In the genomic region with DNA sequence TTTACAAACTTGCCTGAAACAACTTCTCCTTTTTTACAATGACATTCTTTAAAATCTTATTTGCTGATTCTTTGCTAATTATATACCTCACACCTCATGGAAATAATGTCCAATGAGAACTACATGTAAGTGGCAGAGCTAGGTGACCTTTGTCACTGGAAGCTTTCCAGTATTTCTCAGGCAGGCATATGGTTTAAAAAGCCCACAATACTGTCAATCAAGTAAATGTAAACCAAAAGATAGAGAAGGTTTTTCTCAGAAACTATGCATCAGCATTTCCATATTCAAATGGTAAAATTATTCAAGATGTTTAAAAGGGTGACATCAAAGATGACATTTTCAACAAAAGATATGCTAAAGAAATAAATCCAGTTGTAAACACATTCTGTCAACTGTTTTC, we compare ENCODE assay signal across 26 cellular contexts. TPM values are rescaled to one million over a fixed set of nuclear protein-coding genes. Genes with fewer than 3 reads are reported as not detected.
DNase-seq lines count a peak whose midpoint lies in the region; ATAC-seq, FAIRE-seq and TF ChIP-seq lines count a peak whose summit lies in the region.
"Had no signal": no experiment of that assay in that cellular context is flagged by ENCODE, and none has a peak within 500 bp of the region (broad histone marks: within the 10 kb centered on the region; RNA-seq: fewer than 3 reads in every experiment).

No MANE protein-coding gene starts in this region.

- H3K9me3 Mint-ChIP-seq in astrocyte (ENCODE audit: unreplicated experiment) = peaks cover 3% of the 10 kb centered on the region
- peaks cover 6 to 8% of the 10 kb centered on the region in 2 donors for H3K9me3 Mint-ChIP-seq in stimulated activated naive B cell treated with anti-CD40 and anti-IgM and Interleukin-4, amounts not matched to agents 10 μg/mL and 1 μg/mL and 100 μg/mL, for 72 hours

- no peak overlapping the region for H3K4me3 Mint-ChIP-seq in astrocyte (ENCODE audit: unreplicated experiment)
- H3K4me3 Mint-ChIP-seq in stimulated activated naive B cell treated with anti-CD40 and anti-IgM and Interleukin-4, amounts not matched to agents 10 μg/mL and 1 μg/mL and 100 μg/mL, for 72 hours = no peak overlapping the region
- H3K4me3 Mint-ChIP-seq: CD4-positive, CD25-positive, alpha-beta regulatory T cell had no signal

- no peaks in the 10 kb centered on the region for H3K36me3 ChIP-seq in SK-N-SH (replicated peaks in 1 of 2; ENCODE audit: control insufficient read depth in 1 of 2, insufficient read depth in 2 of 2, low read length in 1 of 2)
- no peaks in the 10 kb centered on the region for H3K36me3 ChIP-seq in OCI-LY7 (ENCODE audit: insufficient read depth, low read length)
- H3K36me3 ChIP-seq in astrocyte (ENCODE audit: insufficient read depth, low read length) = no peaks in the 10 kb centered on the region
- H3K36me3 ChIP-seq: BLaER1, SJCRH30 had no signal

- H3K27ac ChIP-seq in SK-N-SH (ENCODE audit: low read depth in 2 of 2, low read length in 1 of 2) = no peak overlapping the region
- H3K27ac ChIP-seq in OCI-LY7 (ENCODE audit: low read depth, low read length, poor library complexity, severe bottlenecking) = no peak overlapping the region
- H3K27ac ChIP-seq in astrocyte (ENCODE audit: low read depth, low read length) = no peak overlapping the region
- H3K27ac ChIP-seq: BLaER1, HL-60, KMS-11, SJCRH30 had no signal

- H3K9me2 ChIP-seq in SK-N-SH (no peaks in the 10 kb centered on the region), OCI-LY7 (ENCODE audit: insufficient read depth, low read length) (no peaks in the 10 kb centered on the region)

- H3K4me3 ChIP-seq in SK-N-SH (ENCODE audit: low read depth in 2 of 2, low read length in 1 of 2) (no peak overlapping the region), OCI-LY7 (ENCODE audit: low read depth, low read length, poor library complexity, severe bottlenecking) (no peak overlapping the region), astrocyte (ENCODE audit: insufficient read depth, low read depth, low read length) (no peak overlapping the region)
- H3K4me3 ChIP-seq: BLaER1, SJCRH30 had no signal

- no peaks in the 10 kb centered on the region for H4K20me1 ChIP-seq in SK-N-SH (ENCODE audit: insufficient read depth)
- H4K20me1 ChIP-seq in OCI-LY7 (ENCODE audit: insufficient read depth, low read length) = no peaks in the 10 kb centered on the region
- no peaks in the 10 kb centered on the region for H4K20me1 ChIP-seq in astrocyte (ENCODE audit: insufficient read depth, low read length)
- H4K20me1 ChIP-seq: BLaER1 had no signal

- intact Hi-C loops in OCI-LY7 (cut with micrococcal nuclease; ENCODE audit: unreplicated experiment) = no loop called here

- TF ChIP-seq EP300 in SK-N-SH (IDR thresholded peaks at IDR 0.05; ENCODE audit: borderline replicate concordance in 1 of 2, low read depth in 1 of 2, low read length in 1 of 2) = no peak

- H3K4me2 ChIP-seq in SK-N-SH (no peak overlapping the region), OCI-LY7 (ENCODE audit: low read length) (no peak overlapping the region), astrocyte (ENCODE audit: low read length) (no peak overlapping the region)
- H3K4me2 ChIP-seq: BLaER1, KMS-11 had no signal

- H3K36me3 Mint-ChIP-seq in astrocyte (ENCODE audit: low read depth, unreplicated experiment) = no peaks in the 10 kb centered on the region
- no peaks in the 10 kb centered on the region for H3K36me3 Mint-ChIP-seq in stimulated activated naive B cell treated with anti-CD40 and anti-IgM and Interleukin-4, amounts not matched to agents 10 μg/mL and 1 μg/mL and 100 μg/mL, for 72 hours
- H3K36me3 Mint-ChIP-seq: CD4-positive, CD25-positive, alpha-beta regulatory T cell had no signal

- no peak for TF ChIP-seq CTCF in SK-N-SH (IDR thresholded peaks at IDR 0.05)
- no peak for TF ChIP-seq CTCF in OCI-LY7 (conservative IDR thresholded peaks at IDR 0.05; ENCODE audit: low read length)
- TF ChIP-seq CTCF in astrocyte (IDR thresholded peaks at IDR 0.05; ENCODE audit: insufficient read depth, low read depth, low read length) = no peak

- BruUV-seq in OCI-LY7 (replicated peaks; lab: Mats Ljungman, UMichigan) = no TSS peak

- H3K9me3 ChIP-seq in SK-N-SH (0 out of 2 replicates have a peak, but pooled peaks cover 4% of the 10 kb centered on the region), OCI-LY7 (ENCODE audit: low read length) (no peaks in the 10 kb centered on the region; the same call in 1 of the 2 replicates), astrocyte (ENCODE audit: insufficient read depth, low read depth, low read length) (no peaks in the 10 kb centered on the region)
- H3K9me3 ChIP-seq: BLaER1, SJCRH30 had no signal

- no peak for FAIRE-seq in astrocyte (lab: Jason Lieb, UNC)
- FAIRE-seq: GM12891, H1, HepG2 had no signal

- H3K27ac Mint-ChIP-seq in astrocyte (ENCODE audit: unreplicated experiment) = peak overlapping the region; percentile 36
- H3K27ac Mint-ChIP-seq in stimulated activated naive B cell treated with anti-CD40 and anti-IgM and Interleukin-4, amounts not matched to agents 10 μg/mL and 1 μg/mL and 100 μg/mL, for 72 hours = no peak overlapping the region
- H3K27ac Mint-ChIP-seq: CD4-positive, CD25-positive, alpha-beta regulatory T cell had no signal

- no peaks in the 10 kb centered on the region for H3K27me3 ChIP-seq in SK-N-SH (ENCODE audit: insufficient read depth)
- H3K27me3 ChIP-seq in astrocyte (ENCODE audit: insufficient read depth, low read length) = no peaks in the 10 kb centered on the region
- H3K27me3 ChIP-seq: BLaER1, SJCRH30 had no signal

- TF ChIP-seq RAD21 in SK-N-SH (IDR thresholded peaks at IDR 0.05; ENCODE audit: low read length) = no peak

- DNase-seq in SK-N-SH = no peak
- DNase-seq in OCI-LY7 (ENCODE audit: low spot score) = no peak
- DNase-seq in astrocyte (ENCODE audit: low read depth) = no peak
- no peak for DNase-seq in stimulated activated naive B cell treated with anti-CD40 and anti-IgM and Interleukin-4, amounts not matched to agents 10 μg/mL and 1 μg/mL and 100 μg/mL, for 72 hours
- DNase-seq in AG08396 (ENCODE audit: low spot score) = no peak
- DNase-seq: 8988T; ACHN; CD4-positive, CD25-positive, alpha-beta regulatory T cell; GF-D8; HCEC 1CT; NCI-H2029; NCI-H446; NCI-H524 treated with DMSO at 0.1 percent for 48 hours; SJCRH30; T-helper 1 cell had no signal

- no peaks in the 10 kb centered on the region for H3K79me2 ChIP-seq in SK-N-SH (ENCODE audit: insufficient read depth)
- no peaks in the 10 kb centered on the region for H3K79me2 ChIP-seq in OCI-LY7 (ENCODE audit: insufficient read depth, low read depth, low read length)
- no peaks in the 10 kb centered on the region for H3K79me2 ChIP-seq in astrocyte (ENCODE audit: insufficient read depth, low read length)

- H2AFZ ChIP-seq in SK-N-SH (ENCODE audit: low read depth) (0 out of 2 replicates have a peak overlapping the region, but pooled peaks have one; percentile 0), OCI-LY7 (ENCODE audit: low read length) (peak overlapping the region; percentile 19; the same call in 1 of the 2 replicates), astrocyte (ENCODE audit: low read depth, low read length) (no peak overlapping the region)

- no peaks in the 10 kb centered on the region for H3K27me3 Mint-ChIP-seq in astrocyte (ENCODE audit: low read depth, unreplicated experiment)
- H3K27me3 Mint-ChIP-seq in stimulated activated naive B cell treated with anti-CD40 and anti-IgM and Interleukin-4, amounts not matched to agents 10 μg/mL and 1 μg/mL and 100 μg/mL, for 72 hours = no peaks in the 10 kb centered on the region
- H3K27me3 Mint-ChIP-seq: CD4-positive, CD25-positive, alpha-beta regulatory T cell had no signal

- H3K4me1 ChIP-seq in SK-N-SH (ENCODE audit: control insufficient read depth in 1 of 2, insufficient read depth in 2 of 2, low read depth in 1 of 2, low read length in 1 of 2) (no peaks in the 10 kb centered on the region; a peak in 1 of 4 replicates), OCI-LY7 (ENCODE audit: insufficient read depth, low read length, poor library complexity, severe bottlenecking) (peaks cover 4% of the 10 kb centered on the region), astrocyte (ENCODE audit: insufficient read depth, low read length) (no peaks in the 10 kb centered on the region)
- H3K4me1 ChIP-seq: BLaER1, SJCRH30 had no signal

- H3K9ac ChIP-seq in SK-N-SH (no peak overlapping the region), astrocyte (ENCODE audit: low read length) (no peak overlapping the region)
- H3K9ac ChIP-seq: BLaER1, KMS-11 had no signal

- H3K4me1 Mint-ChIP-seq in astrocyte (ENCODE audit: low read depth, unreplicated experiment) = peaks cover 17% of the 10 kb centered on the region
- H3K4me1 Mint-ChIP-seq in stimulated activated naive B cell treated with anti-CD40 and anti-IgM and Interleukin-4, amounts not matched to agents 10 μg/mL and 1 μg/mL and 100 μg/mL, for 72 hours = peaks cover 3 to 15% of the 10 kb centered on the region in 2 donors
- H3K4me1 Mint-ChIP-seq: CD4-positive, CD25-positive, alpha-beta regulatory T cell had no signal

- no peaks in the 10 kb centered on the region for H3F3A ChIP-seq in SK-N-SH (replicated peaks; ENCODE audit: insufficient read depth)

- ATAC-seq in SK-N-SH treated with all-trans-retinoic acid at 6 μM for 48 hours (no peak), GM21576 (IDR thresholded peaks at IDR 0.05; ENCODE audit: unreplicated experiment) (no peak), HG02759 (IDR thresholded peaks at IDR 0.05; ENCODE audit: unreplicated experiment) (no peak)
- ATAC-seq in stimulated activated naive B cell treated with anti-CD40 and anti-IgM and Interleukin-4, amounts not matched to agents 10 μg/mL and 1 μg/mL and 100 μg/mL, for 72 hours (replicated peaks) = peak; percentile 23 to 50
- ATAC-seq: HepG2, Right ventricle myocardium inferior had no signal

- CTCF ChIA-PET in SK-N-SH (lab: Yijun Ruan, JAX) (interaction anchor here (0.9 kb wide), 1 partner anchor 9 kb away, joined by 3 read pairs; no protein-coding TSS in a partner anchor), OCI-LY7 (lab: Charles Lee; ENCODE audit: unreplicated experiment) (no interaction called here)

- POLR2A ChIA-PET in SK-N-SH (lab: Yijun Ruan, JAX) = no interaction called here
- POLR2A ChIA-PET in OCI-LY7 (lab: Charles Lee) = interaction anchor here (0.7 kb wide), 1 partner anchor 257 kb away, joined by 4 read pairs; no protein-coding TSS in a partner anchor

TF ChIP-seq in SK-N-SH, 30 proteins besides CTCF, POLR2A, EP300 and RAD21 (continues in another document):
- TF ChIP-seq MEF2A (IDR thresholded peaks at IDR 0.05; ENCODE audit: borderline replicate concordance, low read depth) (no peak), SIN3A (IDR thresholded peaks at IDR 0.05; ENCODE audit: borderline replicate concordance, low read depth, low read length) (no peak), RCOR1 (IDR thresholded peaks at IDR 0.05; ENCODE audit: low read length) (no peak)

TF ChIP-seq in SK-N-SH treated with all-trans-retinoic acid at 6 μM for 48 hours, 23 proteins besides CTCF, POLR2A, EP300 and RAD21 (continues in another document):
- TF ChIP-seq ZNF70 (CRISPR knock-in tag; IDR thresholded peaks at IDR 0.05) (no peak), CSDC2 (CRISPR knock-in tag; IDR thresholded peaks at IDR 0.05) (no peak)

RNA-seq across cellular contexts. Expression of a gene that starts 10.1 kb away (rescaled TPM):
- not detected in 2 replicates for polyA plus RNA-seq in SK-N-SH (2012; rRNA removed)
- not detected in 2 replicates for polyA plus RNA-seq in SK-N-SH (2012; cell fraction: cytosol; rRNA removed)
- not detected in 2 replicates for polyA plus RNA-seq in SK-N-SH (2012; cell fraction: nucleus; rRNA removed)
- not detected in 2 replicates for total RNA-seq in OCI-LY7 (2014; rRNA removed; shearing (Covaris generic))
- not detected in 2 replicates for total RNA-seq in OCI-LY7 (2022)
- not detected in 2 replicates for total RNA-seq in astrocyte
- total RNA-seq: CD4-positive, CD25-positive, alpha-beta regulatory T cell; HepG2; HT1080; SJCRH30 had no signal
- polyA plus RNA-seq: CD4-positive, CD25-positive, alpha-beta regulatory T cell; HepG2 had no signal

Comparison
In these comparisons a context has a peak if more than half of its experiments do, and no peak if none do; other contexts are left out.
1. ATAC-seq: peak in stimulated activated naive B cell treated with anti-CD40 and anti-IgM and Interleukin-4, amounts not matched to agents 10 μg/mL and 1 μg/mL and 100 μg/mL, for 72 hours (2 of 2); none in SK-N-SH treated with all-trans-retinoic acid at 6 μM for 48 hours (single experiment), GM21576 (single experiment) and HG02759 (single experiment).